Comparison of ENCODE assay signal across 8 cellular contexts in the genomic region with DNA sequence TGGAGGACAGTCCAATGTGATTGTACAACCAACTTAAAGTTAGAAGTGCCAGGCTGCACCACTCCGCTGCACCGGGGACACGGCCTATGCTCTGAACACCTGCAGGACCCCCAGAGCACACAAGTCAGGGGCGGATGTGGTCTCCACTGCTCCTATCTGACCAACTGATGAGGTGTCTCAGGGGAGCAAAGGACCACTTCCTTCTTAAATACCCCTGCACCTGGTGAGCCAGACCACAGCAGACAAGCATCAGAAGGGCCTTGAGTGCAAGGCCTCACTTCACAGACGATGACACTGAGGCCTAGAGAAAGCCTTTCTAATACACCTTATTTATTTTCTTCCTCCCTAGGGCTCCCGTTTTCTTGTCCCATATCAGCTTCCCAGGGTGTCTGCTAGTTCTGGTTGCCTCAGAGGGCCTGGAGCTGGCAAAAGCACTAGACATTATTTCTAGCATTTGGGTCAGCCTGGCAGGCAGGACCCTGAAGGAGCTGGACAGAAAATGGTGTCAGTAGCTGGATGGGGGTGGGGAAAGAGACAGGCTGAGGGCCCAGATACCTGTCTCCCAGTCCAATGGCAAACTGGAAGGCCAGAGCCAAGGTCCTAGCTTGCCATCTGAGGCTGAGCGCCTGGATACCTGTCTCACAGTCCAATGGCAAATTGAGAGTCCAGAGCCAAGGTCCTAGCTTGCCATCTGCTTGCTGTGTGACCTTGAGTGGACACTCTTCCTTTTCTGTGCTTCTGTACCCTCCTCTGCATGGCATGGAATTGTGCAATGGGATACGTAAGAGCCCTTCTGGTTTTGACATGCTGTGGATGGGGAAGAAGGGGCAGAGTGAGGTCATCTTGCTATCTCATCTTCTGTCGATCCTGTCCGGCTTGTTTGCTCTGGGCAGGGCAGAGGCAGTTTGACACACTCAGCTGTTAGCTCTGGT. TPM values are rescaled to one million over a fixed set of nuclear protein-coding genes. Genes with fewer than 3 reads are reported as not detected.
DNase-seq lines count a peak whose midpoint lies in the region; ATAC-seq and TF ChIP-seq lines count a peak whose summit lies in the region.

No MANE protein-coding gene starts in this region.

- peak overlapping the region; percentile 100 for H3K27ac ChIP-seq in DND-41 (ENCODE audit: low read length)
- H3K27ac ChIP-seq in mesodermal cell (ENCODE audit: low read depth, low read length, severe bottlenecking): peak overlapping the region; percentile 16
- no peak overlapping the region for H3K27ac ChIP-seq in foreskin keratinocyte

- H3K79me2 ChIP-seq in DND-41 (ENCODE audit: insufficient read depth, low read length): peaks cover 76% of the 10 kb centered on the region

- peaks cover 76% of the 10 kb centered on the region for H3K4me1 ChIP-seq in DND-41 (ENCODE audit: insufficient read depth, low read length)
- peaks cover 6% of the 10 kb centered on the region for H3K4me1 ChIP-seq in mesodermal cell (ENCODE audit: control insufficient read depth, insufficient read depth, low read length, poor library complexity, severe bottlenecking)
- H3K4me1 ChIP-seq in foreskin keratinocyte: peaks cover 5% of the 10 kb centered on the region

- no peak for TF ChIP-seq CTCF in DND-41 (IDR thresholded peaks at IDR 0.05; ENCODE audit: borderline replicate concordance, extremely low read depth, low read length, poor library complexity, severe bottlenecking)
- no peak for TF ChIP-seq CTCF in foreskin keratinocyte (conservative IDR thresholded peaks at IDR 0.05)

- H3K4me3 ChIP-seq in DND-41 (ENCODE audit: low read depth in 1 of 2, low read length in 2 of 2) (peak overlapping the region; percentile 35 to 84), mesodermal cell (ENCODE audit: extremely low read depth, insufficient read depth, low read length, poor library complexity, severe bottlenecking) (no peak overlapping the region)

- H2AFZ ChIP-seq in DND-41 (ENCODE audit: low read depth, low read length): no peak overlapping the region

- peak overlapping the region; percentile 99 for H3K9ac ChIP-seq in DND-41 (ENCODE audit: low read depth, low read length)

- 90 to 95% methylated on average over 7 to 10 of the region's 10 CpGs for WGBS in mesodermal cell (ENCODE audit: insufficient coverage in 2 of 2), 2 experiments

- H3K27me3 ChIP-seq in DND-41 (ENCODE audit: insufficient read depth, low read length, poor library complexity): no peaks in the 10 kb centered on the region
- no peaks in the 10 kb centered on the region for H3K27me3 ChIP-seq in foreskin keratinocyte

- peak overlapping the region; percentile 97 for H3K27ac Mint-ChIP-seq in activated T-helper 17 cell treated with anti-CD3 and anti-CD28 coated beads, Interleukin-2, amount 50 U/mL, for 72 hours

- peaks cover 40% of the 10 kb centered on the region for H4K20me1 ChIP-seq in DND-41 (ENCODE audit: insufficient read depth, low read length)

- ATAC-seq in DND-41 (ENCODE audit: insufficient read depth, low read depth) (peak; percentile 67), GM19438 (IDR thresholded peaks at IDR 0.05; ENCODE audit: low read depth, unreplicated experiment) (peak; percentile 47), HG03460 (IDR thresholded peaks at IDR 0.05; ENCODE audit: unreplicated experiment) (peak; percentile 53), foreskin keratinocyte (no peak)
- ATAC-seq in activated T-helper 17 cell treated with anti-CD3 and anti-CD28 coated beads, Interleukin-2, amount 50 U/mL, for 72 hours (replicated peaks): no peak

- DNase-seq in DND-41 (peak; percentile 95), foreskin keratinocyte (no peak), NCI-H345 treated with DMSO at 0.1 percent for 48 hours (lab: John Stamatoyannopoulos, UW; ENCODE audit: unreplicated experiment) (no peak), NCI-H345 (lab: John Stamatoyannopoulos, UW) (no peak)

- peaks cover 49% of the 10 kb centered on the region for H3K4me1 Mint-ChIP-seq in activated T-helper 17 cell treated with anti-CD3 and anti-CD28 coated beads, Interleukin-2, amount 50 U/mL, for 72 hours

- peaks cover 71% of the 10 kb centered on the region for H3K36me3 ChIP-seq in DND-41 (ENCODE audit: insufficient read depth, low read length)
- H3K36me3 ChIP-seq in mesodermal cell (ENCODE audit: control insufficient read depth, insufficient read depth, low read length): no peaks in the 10 kb centered on the region

- peak overlapping the region; percentile 89 for H3K4me2 ChIP-seq in DND-41 (ENCODE audit: insufficient read depth, low read length)

- H3K9me3 ChIP-seq in DND-41 (ENCODE audit: insufficient read depth, low read length, severe bottlenecking): no peaks in the 10 kb centered on the region
- no peaks in the 10 kb centered on the region for H3K9me3 ChIP-seq in mesodermal cell (ENCODE audit: control insufficient read depth, low read length)

- peaks cover 72% of the 10 kb centered on the region for H3K36me3 Mint-ChIP-seq in activated T-helper 17 cell treated with anti-CD3 and anti-CD28 coated beads, Interleukin-2, amount 50 U/mL, for 72 hours (ENCODE audit: low read depth)

- H3K4me3 Mint-ChIP-seq in activated T-helper 17 cell treated with anti-CD3 and anti-CD28 coated beads, Interleukin-2, amount 50 U/mL, for 72 hours: peak overlapping the region; percentile 91

- H3K9me3 Mint-ChIP-seq in activated T-helper 17 cell treated with anti-CD3 and anti-CD28 coated beads, Interleukin-2, amount 50 U/mL, for 72 hours: no peaks in the 10 kb centered on the region

- H3K27me3 Mint-ChIP-seq in activated T-helper 17 cell treated with anti-CD3 and anti-CD28 coated beads, Interleukin-2, amount 50 U/mL, for 72 hours: no peaks in the 10 kb centered on the region

RNA-seq across cellular contexts. Expression of a gene that starts 9.0 kb away (rescaled TPM):
- total RNA-seq in activated T-helper 17 cell treated with anti-CD3 and anti-CD28 coated beads, Interleukin-2, amount 50 U/mL, for 72 hours: 10 to 100 TPM; 27.4 to 40.1 TPM
- 5.1 TPM for polyA plus RNA-seq in mesodermal cell (2013, experiment 1 of 2)
- 4.9 TPM for polyA plus RNA-seq in mesodermal cell (2013, experiment 2 of 2)
- total RNA-seq in foreskin keratinocyte: 4.3 and 6.1 TPM in 2 replicates
- polyA plus RNA-seq in foreskin keratinocyte: 3.5 and 4.2 TPM in 2 replicates

RNA-seq across cellular contexts. Expression of a gene that starts 38.1 kb away (rescaled TPM):
- 10 to 100 TPM; 32.2 to 41.1 TPM for total RNA-seq in activated T-helper 17 cell treated with anti-CD3 and anti-CD28 coated beads, Interleukin-2, amount 50 U/mL, for 72 hours
- 25.2 TPM for polyA plus RNA-seq in mesodermal cell (2013, experiment 1 of 2)
- polyA plus RNA-seq in mesodermal cell (2013, experiment 2 of 2): 25.0 TPM
- total RNA-seq in foreskin keratinocyte: 71.5 and 97.6 TPM in 2 replicates
- polyA plus RNA-seq in foreskin keratinocyte: 42.1 and 69.5 TPM in 2 replicates

RNA-seq across cellular contexts. Expression of a gene that starts 57.3 kb away (rescaled TPM):
- 100 to 1,000 TPM; 432 to 559 TPM for total RNA-seq in activated T-helper 17 cell treated with anti-CD3 and anti-CD28 coated beads, Interleukin-2, amount 50 U/mL, for 72 hours
- 276 TPM for polyA plus RNA-seq in mesodermal cell (2013, experiment 1 of 2)
- polyA plus RNA-seq in mesodermal cell (2013, experiment 2 of 2): 266 TPM
- total RNA-seq in foreskin keratinocyte: 50.6 and 73.9 TPM in 2 replicates
- polyA plus RNA-seq in foreskin keratinocyte: 42.5 and 60.6 TPM in 2 replicates

Comparison
In these comparisons a context has a peak if more than half of its experiments do, and no peak if none do; other contexts are left out.
1. ATAC-seq: peak in DND-41 (single experiment), GM19438 (single experiment) and HG03460 (single experiment); none in activated T-helper 17 cell treated with anti-CD3 and anti-CD28 coated beads, Interleukin-2, amount 50 U/mL, for 72 hours (single experiment) and foreskin keratinocyte (single experiment).